In the genomic region with DNA sequence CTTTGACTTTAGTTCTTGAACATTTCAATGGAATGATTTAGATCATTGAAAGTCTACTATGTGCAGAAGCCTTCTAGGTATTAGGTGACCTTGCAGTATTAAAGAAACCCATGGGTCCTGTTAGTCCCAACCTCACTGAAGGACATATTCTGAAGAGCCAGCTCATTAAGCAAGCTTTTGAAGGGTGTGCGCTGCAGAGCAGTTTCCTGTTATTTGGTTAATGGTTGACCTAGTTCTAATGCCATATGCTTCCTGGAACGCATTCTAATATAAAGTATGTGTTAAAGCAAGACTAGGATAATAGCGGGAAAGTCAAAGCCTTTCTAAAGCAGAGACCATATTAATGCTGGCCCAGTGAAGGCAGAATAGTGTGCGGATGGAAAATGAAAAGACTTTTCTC, we compare ENCODE assay signal across 1 cellular context.
TF ChIP-seq lines count a peak whose summit lies in the region.

No MANE protein-coding gene starts in this region.

TF ChIP-seq in endothelial cell of umbilical vein, 7 proteins besides CTCF, POLR2A, EP300 and RAD21 (continued from another document):
- TF ChIP-seq FOS (IDR thresholded peaks at IDR 0.05; ENCODE audit: borderline replicate concordance, insufficient read depth, low read length) (no peak), MYC (IDR thresholded peaks at IDR 0.05; ENCODE audit: low read depth, low read length) (no peak), JUN (IDR thresholded peaks at IDR 0.05; ENCODE audit: borderline replicate concordance, insufficient read depth, insufficient read length, low read depth) (no peak), EZH2 (IDR thresholded peaks at IDR 0.05; ENCODE audit: borderline replicate concordance, low read depth, low read length, severe bottlenecking) (no peak)
